ENCODE assay signal across 1 cellular context in the genomic region with DNA sequence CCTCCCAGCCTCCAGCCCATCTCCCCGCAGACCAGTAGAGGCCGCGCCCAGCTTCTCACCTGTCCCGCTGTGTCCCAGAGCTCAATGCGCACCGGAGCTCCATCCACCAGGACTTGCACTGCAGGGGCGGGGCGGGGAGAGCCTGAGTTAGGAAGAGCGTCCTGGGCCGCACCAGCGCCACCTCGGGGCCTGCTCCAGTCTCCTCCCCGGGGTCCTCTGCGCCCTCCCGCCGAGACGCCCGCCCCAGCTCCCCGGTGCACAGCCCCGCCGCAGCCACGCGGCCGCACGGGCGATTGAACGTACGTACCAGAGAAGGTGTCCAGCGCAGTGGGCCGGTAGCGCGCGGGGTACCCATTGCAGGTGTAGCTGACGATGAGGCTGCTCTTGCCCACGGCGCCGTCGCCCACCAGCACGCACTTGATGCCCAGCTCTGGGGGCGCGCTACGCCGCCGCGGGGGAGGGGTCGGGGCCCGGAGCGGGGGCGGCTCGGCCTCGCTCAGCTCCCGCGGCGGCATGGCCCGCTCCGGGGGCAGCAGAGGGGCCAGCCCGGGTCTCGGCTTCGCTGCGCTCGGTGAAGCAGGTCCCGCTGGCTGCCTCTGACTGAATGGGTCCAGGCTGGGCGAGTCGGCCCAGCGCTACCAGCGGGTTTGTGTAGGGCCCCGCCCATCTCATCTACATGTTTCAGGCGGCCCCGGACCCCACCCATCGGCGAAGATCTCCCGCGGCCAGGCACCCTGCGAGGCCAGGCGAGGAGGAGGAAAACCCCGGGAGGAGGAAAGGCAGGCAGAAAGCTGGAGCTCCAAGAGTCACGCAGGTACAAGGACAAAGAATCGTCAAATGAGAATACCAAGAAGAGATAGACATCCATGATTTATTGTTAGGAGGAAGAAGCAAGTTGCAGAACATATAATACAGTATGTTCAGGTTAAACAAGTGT.
TF ChIP-seq lines count a peak whose summit lies in the region.

A gene with protein sequence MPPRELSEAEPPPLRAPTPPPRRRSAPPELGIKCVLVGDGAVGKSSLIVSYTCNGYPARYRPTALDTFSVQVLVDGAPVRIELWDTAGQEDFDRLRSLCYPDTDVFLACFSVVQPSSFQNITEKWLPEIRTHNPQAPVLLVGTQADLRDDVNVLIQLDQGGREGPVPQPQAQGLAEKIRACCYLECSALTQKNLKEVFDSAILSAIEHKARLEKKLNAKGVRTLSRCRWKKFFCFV (minus strand): TSS at position 610 of the 937 bp plus-strand sequence. CDS start 95 bp downstream, at position 515.

TF ChIP-seq in WTC11, 78 proteins besides CTCF, POLR2A, EP300 and RAD21 (continued from another document and continues in another):
- TF ChIP-seq, protein P1, sequence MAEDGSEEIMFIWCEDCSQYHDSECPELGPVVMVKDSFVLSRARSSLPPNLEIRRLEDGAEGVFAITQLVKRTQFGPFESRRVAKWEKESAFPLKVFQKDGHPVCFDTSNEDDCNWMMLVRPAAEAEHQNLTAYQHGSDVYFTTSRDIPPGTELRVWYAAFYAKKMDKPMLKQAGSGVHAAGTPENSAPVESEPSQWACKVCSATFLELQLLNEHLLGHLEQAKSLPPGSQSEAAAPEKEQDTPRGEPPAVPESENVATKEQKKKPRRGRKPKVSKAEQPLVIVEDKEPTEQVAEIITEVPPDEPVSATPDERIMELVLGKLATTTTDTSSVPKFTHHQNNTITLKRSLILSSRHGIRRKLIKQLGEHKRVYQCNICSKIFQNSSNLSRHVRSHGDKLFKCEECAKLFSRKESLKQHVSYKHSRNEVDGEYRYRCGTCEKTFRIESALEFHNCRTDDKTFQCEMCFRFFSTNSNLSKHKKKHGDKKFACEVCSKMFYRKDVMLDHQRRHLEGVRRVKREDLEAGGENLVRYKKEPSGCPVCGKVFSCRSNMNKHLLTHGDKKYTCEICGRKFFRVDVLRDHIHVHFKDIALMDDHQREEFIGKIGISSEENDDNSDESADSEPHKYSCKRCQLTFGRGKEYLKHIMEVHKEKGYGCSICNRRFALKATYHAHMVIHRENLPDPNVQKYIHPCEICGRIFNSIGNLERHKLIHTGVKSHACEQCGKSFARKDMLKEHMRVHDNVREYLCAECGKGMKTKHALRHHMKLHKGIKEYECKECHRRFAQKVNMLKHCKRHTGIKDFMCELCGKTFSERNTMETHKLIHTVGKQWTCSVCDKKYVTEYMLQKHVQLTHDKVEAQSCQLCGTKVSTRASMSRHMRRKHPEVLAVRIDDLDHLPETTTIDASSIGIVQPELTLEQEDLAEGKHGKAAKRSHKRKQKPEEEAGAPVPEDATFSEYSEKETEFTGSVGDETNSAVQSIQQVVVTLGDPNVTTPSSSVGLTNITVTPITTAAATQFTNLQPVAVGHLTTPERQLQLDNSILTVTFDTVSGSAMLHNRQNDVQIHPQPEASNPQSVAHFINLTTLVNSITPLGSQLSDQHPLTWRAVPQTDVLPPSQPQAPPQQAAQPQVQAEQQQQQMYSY (CRISPR knock-in tag; IDR thresholded peaks at IDR 0.05), result no peak
- TF ChIP-seq, protein P2, sequence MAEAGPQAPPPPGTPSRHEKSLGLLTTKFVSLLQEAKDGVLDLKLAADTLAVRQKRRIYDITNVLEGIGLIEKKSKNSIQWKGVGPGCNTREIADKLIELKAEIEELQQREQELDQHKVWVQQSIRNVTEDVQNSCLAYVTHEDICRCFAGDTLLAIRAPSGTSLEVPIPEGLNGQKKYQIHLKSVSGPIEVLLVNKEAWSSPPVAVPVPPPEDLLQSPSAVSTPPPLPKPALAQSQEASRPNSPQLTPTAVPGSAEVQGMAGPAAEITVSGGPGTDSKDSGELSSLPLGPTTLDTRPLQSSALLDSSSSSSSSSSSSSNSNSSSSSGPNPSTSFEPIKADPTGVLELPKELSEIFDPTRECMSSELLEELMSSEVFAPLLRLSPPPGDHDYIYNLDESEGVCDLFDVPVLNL (CRISPR knock-in tag; IDR thresholded peaks at IDR 0.05; ENCODE audit: borderline replicate concordance, low read depth), result no peak
- TF ChIP-seq SP1 (CRISPR knock-in tag; conservative IDR thresholded peaks at IDR 0.05) (peak; percentile 48), TCF7 (CRISPR knock-in tag; IDR thresholded peaks at IDR 0.05; ENCODE audit: low read depth) (no peak), MYBL2 (CRISPR knock-in tag; IDR thresholded peaks at IDR 0.05) (peak; percentile 47), GTF2I (CRISPR knock-in tag; conservative IDR thresholded peaks at IDR 0.05) (no peak), CREB1 (CRISPR knock-in tag; IDR thresholded peaks at IDR 0.05) (no peak), GRHL2 (CRISPR knock-in tag; IDR thresholded peaks at IDR 0.05; ENCODE audit: insufficient replicate concordance, severe bottlenecking) (no peak), TEAD4 (CRISPR knock-in tag; IDR thresholded peaks at IDR 0.05) (no peak), JAZF1 (CRISPR knock-in tag; IDR thresholded peaks at IDR 0.05) (no peak), PRRX2 (CRISPR knock-in tag; IDR thresholded peaks at IDR 0.05) (no peak), RORB (CRISPR knock-in tag; IDR thresholded peaks at IDR 0.05) (no peak), HMGA2 (CRISPR knock-in tag; IDR thresholded peaks at IDR 0.05) (no peak), ZBTB21 (CRISPR knock-in tag; IDR thresholded peaks at IDR 0.05; ENCODE audit: borderline replicate concordance) (no peak), ZNF396 (CRISPR knock-in tag; IDR thresholded peaks at IDR 0.05; ENCODE audit: borderline replicate concordance) (no peak), EMX1 (CRISPR knock-in tag; IDR thresholded peaks at IDR 0.05) (no peak), OVOL2 (CRISPR knock-in tag; IDR thresholded peaks at IDR 0.05; ENCODE audit: borderline replicate concordance) (no peak), FOXP1 (CRISPR knock-in tag; IDR thresholded peaks at IDR 0.05; ENCODE audit: borderline replicate concordance) (peak; percentile 83), CBFB (CRISPR knock-in tag; IDR thresholded peaks at IDR 0.05; ENCODE audit: low read depth) (0 out of 2 replicates have a peak, but pooled peaks have one; percentile 64), RELA (CRISPR knock-in tag; IDR thresholded peaks at IDR 0.05; ENCODE audit: borderline replicate concordance) (no peak), ATF1 (CRISPR knock-in tag; IDR thresholded peaks at IDR 0.05) (no peak), ZNF121 (CRISPR knock-in tag; IDR thresholded peaks at IDR 0.05) (0 out of 2 replicates have a peak, but pooled peaks have one; percentile 2), KAT7 (CRISPR knock-in tag; IDR thresholded peaks at IDR 0.05; ENCODE audit: borderline replicate concordance) (no peak), TEAD1 (CRISPR knock-in tag; IDR thresholded peaks at IDR 0.05) (no peak)
- TF ChIP-seq, protein P3, sequence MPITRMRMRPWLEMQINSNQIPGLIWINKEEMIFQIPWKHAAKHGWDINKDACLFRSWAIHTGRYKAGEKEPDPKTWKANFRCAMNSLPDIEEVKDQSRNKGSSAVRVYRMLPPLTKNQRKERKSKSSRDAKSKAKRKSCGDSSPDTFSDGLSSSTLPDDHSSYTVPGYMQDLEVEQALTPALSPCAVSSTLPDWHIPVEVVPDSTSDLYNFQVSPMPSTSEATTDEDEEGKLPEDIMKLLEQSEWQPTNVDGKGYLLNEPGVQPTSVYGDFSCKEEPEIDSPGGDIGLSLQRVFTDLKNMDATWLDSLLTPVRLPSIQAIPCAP (CRISPR knock-in tag; IDR thresholded peaks at IDR 0.05), result no peak
- TF ChIP-seq, protein P4, sequence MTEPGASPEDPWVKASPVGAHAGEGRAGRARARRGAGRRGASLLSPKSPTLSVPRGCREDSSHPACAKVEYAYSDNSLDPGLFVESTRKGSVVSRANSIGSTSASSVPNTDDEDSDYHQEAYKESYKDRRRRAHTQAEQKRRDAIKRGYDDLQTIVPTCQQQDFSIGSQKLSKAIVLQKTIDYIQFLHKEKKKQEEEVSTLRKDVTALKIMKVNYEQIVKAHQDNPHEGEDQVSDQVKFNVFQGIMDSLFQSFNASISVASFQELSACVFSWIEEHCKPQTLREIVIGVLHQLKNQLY (CRISPR knock-in tag; IDR thresholded peaks at IDR 0.05), result no peak
- TF ChIP-seq, protein P5, sequence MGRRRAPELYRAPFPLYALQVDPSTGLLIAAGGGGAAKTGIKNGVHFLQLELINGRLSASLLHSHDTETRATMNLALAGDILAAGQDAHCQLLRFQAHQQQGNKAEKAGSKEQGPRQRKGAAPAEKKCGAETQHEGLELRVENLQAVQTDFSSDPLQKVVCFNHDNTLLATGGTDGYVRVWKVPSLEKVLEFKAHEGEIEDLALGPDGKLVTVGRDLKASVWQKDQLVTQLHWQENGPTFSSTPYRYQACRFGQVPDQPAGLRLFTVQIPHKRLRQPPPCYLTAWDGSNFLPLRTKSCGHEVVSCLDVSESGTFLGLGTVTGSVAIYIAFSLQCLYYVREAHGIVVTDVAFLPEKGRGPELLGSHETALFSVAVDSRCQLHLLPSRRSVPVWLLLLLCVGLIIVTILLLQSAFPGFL (CRISPR knock-in tag; IDR thresholded peaks at IDR 0.05; ENCODE audit: borderline replicate concordance), result no peak
- TF ChIP-seq, protein P6, sequence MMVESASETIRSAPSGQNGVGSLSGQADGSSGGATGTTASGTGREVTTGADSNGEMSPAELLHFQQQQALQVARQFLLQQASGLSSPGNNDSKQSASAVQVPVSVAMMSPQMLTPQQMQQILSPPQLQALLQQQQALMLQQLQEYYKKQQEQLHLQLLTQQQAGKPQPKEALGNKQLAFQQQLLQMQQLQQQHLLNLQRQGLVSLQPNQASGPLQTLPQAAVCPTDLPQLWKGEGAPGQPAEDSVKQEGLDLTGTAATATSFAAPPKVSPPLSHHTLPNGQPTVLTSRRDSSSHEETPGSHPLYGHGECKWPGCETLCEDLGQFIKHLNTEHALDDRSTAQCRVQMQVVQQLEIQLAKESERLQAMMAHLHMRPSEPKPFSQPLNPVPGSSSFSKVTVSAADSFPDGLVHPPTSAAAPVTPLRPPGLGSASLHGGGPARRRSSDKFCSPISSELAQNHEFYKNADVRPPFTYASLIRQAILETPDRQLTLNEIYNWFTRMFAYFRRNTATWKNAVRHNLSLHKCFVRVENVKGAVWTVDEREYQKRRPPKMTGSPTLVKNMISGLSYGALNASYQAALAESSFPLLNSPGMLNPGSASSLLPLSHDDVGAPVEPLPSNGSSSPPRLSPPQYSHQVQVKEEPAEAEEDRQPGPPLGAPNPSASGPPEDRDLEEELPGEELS (CRISPR knock-in tag; IDR thresholded peaks at IDR 0.05), result 0 out of 2 replicates have a peak, but pooled peaks have one; percentile 23
- TF ChIP-seq, protein P7, sequence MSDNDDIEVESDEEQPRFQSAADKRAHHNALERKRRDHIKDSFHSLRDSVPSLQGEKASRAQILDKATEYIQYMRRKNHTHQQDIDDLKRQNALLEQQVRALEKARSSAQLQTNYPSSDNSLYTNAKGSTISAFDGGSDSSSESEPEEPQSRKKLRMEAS (CRISPR knock-in tag; IDR thresholded peaks at IDR 0.05), result peak; percentile 59; the same call in 1 of the 2 replicates
- TF ChIP-seq, protein P8, sequence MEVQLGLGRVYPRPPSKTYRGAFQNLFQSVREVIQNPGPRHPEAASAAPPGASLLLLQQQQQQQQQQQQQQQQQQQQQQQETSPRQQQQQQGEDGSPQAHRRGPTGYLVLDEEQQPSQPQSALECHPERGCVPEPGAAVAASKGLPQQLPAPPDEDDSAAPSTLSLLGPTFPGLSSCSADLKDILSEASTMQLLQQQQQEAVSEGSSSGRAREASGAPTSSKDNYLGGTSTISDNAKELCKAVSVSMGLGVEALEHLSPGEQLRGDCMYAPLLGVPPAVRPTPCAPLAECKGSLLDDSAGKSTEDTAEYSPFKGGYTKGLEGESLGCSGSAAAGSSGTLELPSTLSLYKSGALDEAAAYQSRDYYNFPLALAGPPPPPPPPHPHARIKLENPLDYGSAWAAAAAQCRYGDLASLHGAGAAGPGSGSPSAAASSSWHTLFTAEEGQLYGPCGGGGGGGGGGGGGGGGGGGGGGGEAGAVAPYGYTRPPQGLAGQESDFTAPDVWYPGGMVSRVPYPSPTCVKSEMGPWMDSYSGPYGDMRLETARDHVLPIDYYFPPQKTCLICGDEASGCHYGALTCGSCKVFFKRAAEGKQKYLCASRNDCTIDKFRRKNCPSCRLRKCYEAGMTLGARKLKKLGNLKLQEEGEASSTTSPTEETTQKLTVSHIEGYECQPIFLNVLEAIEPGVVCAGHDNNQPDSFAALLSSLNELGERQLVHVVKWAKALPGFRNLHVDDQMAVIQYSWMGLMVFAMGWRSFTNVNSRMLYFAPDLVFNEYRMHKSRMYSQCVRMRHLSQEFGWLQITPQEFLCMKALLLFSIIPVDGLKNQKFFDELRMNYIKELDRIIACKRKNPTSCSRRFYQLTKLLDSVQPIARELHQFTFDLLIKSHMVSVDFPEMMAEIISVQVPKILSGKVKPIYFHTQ (CRISPR knock-in tag; IDR thresholded peaks at IDR 0.05), result no peak
- TF ChIP-seq, protein P9, sequence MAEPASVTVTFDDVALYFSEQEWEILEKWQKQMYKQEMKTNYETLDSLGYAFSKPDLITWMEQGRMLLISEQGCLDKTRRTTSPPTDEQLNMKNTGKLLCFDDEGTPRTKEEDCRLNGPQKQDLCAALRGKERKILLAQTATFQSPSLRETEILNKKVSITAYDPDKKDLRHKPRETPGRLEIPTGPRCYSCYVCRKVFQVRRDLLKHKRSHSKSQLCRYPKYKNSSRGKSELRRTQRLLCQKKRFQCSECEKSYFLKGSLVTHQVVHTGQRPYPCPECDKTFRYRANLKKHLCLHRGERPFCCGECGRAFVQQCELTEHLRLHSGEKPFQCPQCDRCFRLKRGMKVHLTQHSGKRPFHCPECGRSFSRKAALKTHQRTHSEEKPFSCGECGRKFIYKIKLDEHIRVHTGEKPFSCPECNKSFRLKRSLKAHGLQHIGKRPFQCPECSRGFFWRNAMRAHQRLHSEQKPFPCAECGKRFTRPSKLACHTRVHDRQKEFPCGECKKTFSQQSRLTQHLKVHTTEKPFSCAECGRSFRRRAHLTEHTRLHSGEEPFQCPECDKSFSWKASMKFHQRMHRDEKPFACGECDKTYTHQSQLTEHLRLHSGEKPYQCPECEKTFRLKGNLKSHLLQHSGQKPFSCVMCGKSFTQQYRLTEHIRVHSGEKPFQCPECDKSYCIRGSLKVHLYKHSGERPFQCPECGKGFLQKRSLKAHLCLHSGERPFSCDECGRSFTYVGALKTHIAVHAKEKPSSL (CRISPR knock-in tag; conservative IDR thresholded peaks at IDR 0.05), result no peak
- TF ChIP-seq, protein P10, sequence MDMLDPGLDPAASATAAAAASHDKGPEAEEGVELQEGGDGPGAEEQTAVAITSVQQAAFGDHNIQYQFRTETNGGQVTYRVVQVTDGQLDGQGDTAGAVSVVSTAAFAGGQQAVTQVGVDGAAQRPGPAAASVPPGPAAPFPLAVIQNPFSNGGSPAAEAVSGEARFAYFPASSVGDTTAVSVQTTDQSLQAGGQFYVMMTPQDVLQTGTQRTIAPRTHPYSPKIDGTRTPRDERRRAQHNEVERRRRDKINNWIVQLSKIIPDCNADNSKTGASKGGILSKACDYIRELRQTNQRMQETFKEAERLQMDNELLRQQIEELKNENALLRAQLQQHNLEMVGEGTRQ (CRISPR knock-in tag; IDR thresholded peaks at IDR 0.05), result no peak
- TF ChIP-seq, protein P11, sequence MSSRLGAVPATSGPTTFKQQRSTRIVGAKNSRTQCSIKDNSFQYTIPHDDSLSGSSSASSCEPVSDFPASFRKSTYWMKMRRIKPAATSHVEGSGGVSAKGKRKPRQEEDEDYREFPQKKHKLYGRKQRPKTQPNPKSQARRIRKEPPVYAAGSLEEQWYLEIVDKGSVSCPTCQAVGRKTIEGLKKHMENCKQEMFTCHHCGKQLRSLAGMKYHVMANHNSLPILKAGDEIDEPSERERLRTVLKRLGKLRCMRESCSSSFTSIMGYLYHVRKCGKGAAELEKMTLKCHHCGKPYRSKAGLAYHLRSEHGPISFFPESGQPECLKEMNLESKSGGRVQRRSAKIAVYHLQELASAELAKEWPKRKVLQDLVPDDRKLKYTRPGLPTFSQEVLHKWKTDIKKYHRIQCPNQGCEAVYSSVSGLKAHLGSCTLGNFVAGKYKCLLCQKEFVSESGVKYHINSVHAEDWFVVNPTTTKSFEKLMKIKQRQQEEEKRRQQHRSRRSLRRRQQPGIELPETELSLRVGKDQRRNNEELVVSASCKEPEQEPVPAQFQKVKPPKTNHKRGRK (CRISPR knock-in tag; IDR thresholded peaks at IDR 0.05; ENCODE audit: borderline replicate concordance), result no peak
